20 cellular contexts compared by ENCODE assay signal in genomic region chr1:217063065-217063908, GRCh38.
"Had no signal": no experiment of that assay in that cellular context is flagged by ENCODE, and none has a peak within 500 bp of the region (broad histone marks: within the 10 kb centered on the region; RNA-seq: fewer than 3 reads in every experiment).

No MANE protein-coding gene starts in this region.

- ATAC-seq: left lung; naive thymus-derived CD4-positive, alpha-beta T cell; stimulated activated naive B cell treated with anti-CD40 and anti-IgM and Interleukin-4, amounts not matched to agents 10 μg/mL and 1 μg/mL and 100 μg/mL, for 72 hours had no signal

- H3K4me1 Mint-ChIP-seq: memory B cell; naive thymus-derived CD4-positive, alpha-beta T cell; stimulated activated naive B cell treated with anti-CD40 and anti-IgM and Interleukin-4, amounts not matched to agents 10 μg/mL and 1 μg/mL and 100 μg/mL, for 72 hours had no signal

- H3K36me3 Mint-ChIP-seq: memory B cell; naive thymus-derived CD4-positive, alpha-beta T cell; stimulated activated naive B cell treated with anti-CD40 and anti-IgM and Interleukin-4, amounts not matched to agents 10 μg/mL and 1 μg/mL and 100 μg/mL, for 72 hours had no signal

- H3K27ac Mint-ChIP-seq: memory B cell; naive thymus-derived CD4-positive, alpha-beta T cell; stimulated activated naive B cell treated with anti-CD40 and anti-IgM and Interleukin-4, amounts not matched to agents 10 μg/mL and 1 μg/mL and 100 μg/mL, for 72 hours had no signal

- H3K4me1 ChIP-seq: ascending aorta, esophagus squamous epithelium, left lung, pancreas, sigmoid colon had no signal

- H3K4me3 Mint-ChIP-seq: memory B cell; naive thymus-derived CD4-positive, alpha-beta T cell; stimulated activated naive B cell treated with anti-CD40 and anti-IgM and Interleukin-4, amounts not matched to agents 10 μg/mL and 1 μg/mL and 100 μg/mL, for 72 hours had no signal

- H3K27me3 Mint-ChIP-seq: memory B cell; stimulated activated naive B cell treated with anti-CD40 and anti-IgM and Interleukin-4, amounts not matched to agents 10 μg/mL and 1 μg/mL and 100 μg/mL, for 72 hours had no signal

- H3K36me3 ChIP-seq: ascending aorta, esophagus squamous epithelium, left lung, neutrophil, pancreas, sigmoid colon had no signal

- H3K9me3 ChIP-seq: esophagus squamous epithelium, left lung, neutrophil, pancreas, sigmoid colon had no signal

- DNase-seq: activated CD4-positive, CD25-positive, alpha-beta regulatory T cell treated with anti-CD3 and anti-CD28 coated beads, Interleukin-2, amount 50 U/mL, for 72 hours; activated CD8-positive, alpha-beta memory T cell treated with anti-CD3 and anti-CD28 coated beads for 24 hours; activated CD8-positive, alpha-beta memory T cell treated with anti-CD3 and anti-CD28 coated beads, Interleukin-2, amount 50 U/mL, for 48 hours; activated effector memory CD4-positive, alpha-beta T cell treated with anti-CD3 and anti-CD28 coated beads, Interleukin-2, amount 50 U/mL, for 16 hours; activated naive CD4-positive, alpha-beta T cell treated with anti-CD3 and anti-CD28 coated beads, Interleukin-2, amount 50 U/mL, for 16 hours; activated T-cell treated with anti-CD3 and anti-CD28 coated beads, Interleukin-2, amount 50 U/mL, for 48 hours; dermis blood vessel endothelial cell; effector memory CD4-positive, alpha-beta T cell; esophagus squamous epithelium; hippocampal formation; left lung; naive thymus-derived CD4-positive, alpha-beta T cell; pancreas; sigmoid colon; stimulated activated naive B cell treated with anti-CD40 and anti-IgM and Interleukin-4, amounts not matched to agents 10 μg/mL and 1 μg/mL and 100 μg/mL, for 72 hours; T-helper 9 cell had no signal

- H3K4me3 ChIP-seq: ascending aorta, esophagus squamous epithelium, left lung, pancreas, sigmoid colon, SK-N-MC had no signal
